9 cellular contexts compared by ENCODE assay signal in genomic region chr12:14618990-14619389, GRCh38. TPM values are rescaled to one million over a fixed set of nuclear protein-coding genes. Genes with fewer than 3 reads are reported as not detected.
DNase-seq lines count a peak whose midpoint lies in the region; ATAC-seq and TF ChIP-seq lines count a peak whose summit lies in the region.
"Had no signal": no experiment of that assay in that cellular context is flagged by ENCODE, and none has a peak within 500 bp of the region (broad histone marks: within the 10 kb centered on the region; RNA-seq: fewer than 3 reads in every experiment).

No MANE protein-coding gene starts in this region.

- WGBS in mammary epithelial cell (ENCODE audit: low coverage, missing lambda C conversion rate): 25% methylated on average over 4 of the region's 4 CpGs

- no TSS peak for BruUV-seq in mammary epithelial cell (replicated peaks; lab: Mats Ljungman, UMichigan)

- TF ChIP-seq CTCF in LNCAP (IDR thresholded peaks at IDR 0.05): peak; percentile 55
- peak; percentile 41 to 64 for TF ChIP-seq CTCF in mammary epithelial cell (conservative IDR thresholded peaks at IDR 0.05 in 1 of 2, IDR thresholded peaks at IDR 0.05 in 1 of 2; ENCODE audit: extremely low read depth in 1 of 2, insufficient read depth in 1 of 2, low read depth in 1 of 2, low read length in 2 of 2)
- peak in 1 of 3 experiments; percentile 16 for TF ChIP-seq CTCF in vagina (IDR thresholded peaks at IDR 0.05)

- H3K36me3 Mint-ChIP-seq in activated naive CD8-positive, alpha-beta T cell treated with anti-CD3 and anti-CD28 coated beads for 36 hours: no peaks in the 10 kb centered on the region
- H3K36me3 Mint-ChIP-seq: IgD-negative memory B cell had no signal

- no peak overlapping the region for H3K9ac ChIP-seq in mammary epithelial cell (ENCODE audit: insufficient read depth, low read length)

- ATAC-seq in HG03135 (IDR thresholded peaks at IDR 0.05; ENCODE audit: unreplicated experiment): no peak

- H3K4me1 Mint-ChIP-seq in activated naive CD8-positive, alpha-beta T cell treated with anti-CD3 and anti-CD28 coated beads for 36 hours: peaks cover 6% of the 10 kb centered on the region

- no peak overlapping the region for H3K4me2 ChIP-seq in mammary epithelial cell (ENCODE audit: insufficient read depth, low read depth, low read length)

- in situ Hi-C loops in mammary epithelial cell (cut with MboI; ENCODE audit: low sequenced_read_pairs in 2 of 2): loop anchor here in 1 of 2 donors (25.0 kb wide), 1 partner anchor 382 kb away; no protein-coding TSS in a partner anchor

- H3K4me3 Mint-ChIP-seq in activated naive CD8-positive, alpha-beta T cell treated with anti-CD3 and anti-CD28 coated beads for 36 hours: no peak overlapping the region
- H3K4me3 Mint-ChIP-seq: IgD-negative memory B cell had no signal

- DNase-seq in DMS153 treated with DMSO at 0.1 percent for 48 hours (lab: John Stamatoyannopoulos, UW; ENCODE audit: unreplicated experiment) (peak; percentile 18), mammary epithelial cell (peak; percentile 24), myocyte (ENCODE audit: low read depth) (peak; percentile 46), vagina (ENCODE audit: extremely low spot score in 2 of 2) (no peak)
- DNase-seq in activated naive CD8-positive, alpha-beta T cell treated with anti-CD3 and anti-CD28 coated beads for 36 hours: no peak
- DNase-seq in activated naive CD4-positive, alpha-beta T cell (lab: John Stamatoyannopoulos, UW): no peak

- no peak overlapping the region for H3K27ac Mint-ChIP-seq in activated naive CD8-positive, alpha-beta T cell treated with anti-CD3 and anti-CD28 coated beads for 36 hours

- H3K4me3 ChIP-seq in mammary epithelial cell (replicated peaks in 1 of 3; ENCODE audit: insufficient read depth in 1 of 3, low read depth in 2 of 3, low read length in 3 of 3) (no peak overlapping the region), vagina (no peak overlapping the region)

- no peak for TF ChIP-seq POLR2A in vagina (IDR thresholded peaks at IDR 0.05)

- H3K4me1 ChIP-seq in mammary epithelial cell (ENCODE audit: insufficient read depth, low read length) (no peaks in the 10 kb centered on the region), vagina (peaks cover 5% of the 10 kb centered on the region)

- CTCF ChIA-PET in mammary epithelial cell (lab: Charles Lee; ENCODE audit: low non-redundant PET): no interaction called here

- dilution Hi-C loops in mammary epithelial cell (cut with HindIII; ENCODE audit: low sequenced_read_pairs): loop anchor here (5.0 kb wide), 1 partner anchor 37 kb away; no protein-coding TSS in a partner anchor

- H3K27ac ChIP-seq in mammary epithelial cell (ENCODE audit: insufficient read depth, low read depth, low read length) (no peak overlapping the region), vagina (no peak overlapping the region)

- no peaks in the 10 kb centered on the region for H3K9me3 Mint-ChIP-seq in activated naive CD8-positive, alpha-beta T cell treated with anti-CD3 and anti-CD28 coated beads for 36 hours

- H3K36me3 ChIP-seq in mammary epithelial cell (ENCODE audit: insufficient read depth, low read length): no peaks in the 10 kb centered on the region
- H3K36me3 ChIP-seq in vagina: no peaks in the 10 kb centered on the region

- intact Hi-C loops in mammary epithelial cell (cut with micrococcal nuclease) (loop anchor here (1.0 kb wide), 2 partner anchors 105 to 381 kb away; no protein-coding TSS in a partner anchor), vagina (cut with DNase I) (no loop called here)

- H3K79me2 ChIP-seq in mammary epithelial cell (ENCODE audit: insufficient read depth, low read length): no peaks in the 10 kb centered on the region

- peaks cover 11% of the 10 kb centered on the region for H3K27me3 Mint-ChIP-seq in activated naive CD8-positive, alpha-beta T cell treated with anti-CD3 and anti-CD28 coated beads for 36 hours
- H3K27me3 Mint-ChIP-seq: IgD-negative memory B cell had no signal

- H3K27me3 ChIP-seq in mammary epithelial cell (ENCODE audit: insufficient read depth, low read length): no peaks in the 10 kb centered on the region
- H3K27me3 ChIP-seq in vagina: no peaks in the 10 kb centered on the region

- H3K9me3 ChIP-seq in mammary epithelial cell (replicated peaks; ENCODE audit: insufficient read depth, low read length) (no peaks in the 10 kb centered on the region), vagina (no peaks in the 10 kb centered on the region)

- no peaks in the 10 kb centered on the region for H4K20me1 ChIP-seq in mammary epithelial cell (ENCODE audit: insufficient read depth, low read length)

- peak overlapping the region; percentile 47 for H2AFZ ChIP-seq in mammary epithelial cell (ENCODE audit: low read depth, low read length)

RNA-seq across cellular contexts. Expression of gene PLBD1, which starts 51.3 kb away (rescaled TPM):
- total RNA-seq in mammary epithelial cell: not detected
- not detected for polyA plus RNA-seq in mammary epithelial cell
- not detected for polyA minus RNA-seq in mammary epithelial cell
- 0.19 and 0.21 TPM in 2 replicates for total RNA-seq in myocyte
- polyA plus RNA-seq in myocyte (2012): 0.45 TPM
- total RNA-seq in vagina: 29.0 TPM
- under 1 TPM in 1 of 2 experiments, not detected in 1; 0.32 TPM for total RNA-seq in activated naive CD8-positive, alpha-beta T cell treated with anti-CD3 and anti-CD28 coated beads for 36 hours

Comparison
In these comparisons a context has a peak if more than half of its experiments do, and no peak if none do; other contexts are left out.
1. DNase-seq: peak in DMS153 treated with DMSO at 0.1 percent for 48 hours (single experiment), mammary epithelial cell (single experiment) and myocyte (single experiment); none in vagina (0 of 2), activated naive CD8-positive, alpha-beta T cell treated with anti-CD3 and anti-CD28 coated beads for 36 hours (single experiment) and activated naive CD4-positive, alpha-beta T cell (0 of 4).
2. RNA of gene PLBD1, which starts 51.3 kb away (total RNA-seq): 29.0 TPM in vagina (single experiment); 0.32 TPM in activated naive CD8-positive, alpha-beta T cell treated with anti-CD3 and anti-CD28 coated beads for 36 hours, 0.19 to 0.21 TPM in myocyte and not detected in mammary epithelial cell; every median in the first group is over 10 times any median in the second.